In the genomic region with DNA sequence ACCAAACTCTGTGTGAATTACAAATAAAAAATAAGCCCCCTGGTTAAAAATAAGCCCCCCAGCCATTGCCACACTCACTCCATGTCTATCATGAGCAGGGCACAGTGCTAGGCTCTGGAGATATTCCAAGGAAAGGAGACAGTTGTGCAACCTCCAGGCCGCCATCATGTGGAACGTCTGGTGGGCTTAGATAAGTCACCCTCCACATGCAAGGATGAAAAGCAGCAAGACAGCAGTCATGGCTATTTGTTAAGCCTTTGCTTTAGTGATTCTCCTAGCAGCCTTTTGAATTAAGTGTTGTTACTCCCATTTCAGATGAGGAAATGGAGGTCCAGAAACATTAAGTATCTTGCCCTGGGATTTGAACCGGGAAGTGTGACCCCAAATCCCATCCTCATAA, we compare ENCODE assay signal across 2 cellular contexts.
TF ChIP-seq lines count a peak whose summit lies in the region.

No MANE protein-coding gene starts in this region.

TF ChIP-seq in GM23338, 12 proteins besides CTCF, POLR2A, EP300 and RAD21:
- TF ChIP-seq EZH2 (IDR thresholded peaks at IDR 0.05; ENCODE audit: low read depth, unreplicated experiment) (no peak), REST (IDR thresholded peaks at IDR 0.05; ENCODE audit: unreplicated experiment) (no peak), ZNF331 (CRISPR knock-in tag; IDR thresholded peaks at IDR 0.05; ENCODE audit: low read depth) (no peak)

TF ChIP-seq in K562, 482 proteins besides CTCF, POLR2A, EP300 and RAD21 (continues in another document):
- TF ChIP-seq STAG1 (CRISPR knock-in tag; IDR thresholded peaks at IDR 0.05; ENCODE audit: borderline replicate concordance) (no peak), ZBED1 (IDR thresholded peaks at IDR 0.05) (no peak), NCOR1 (IDR thresholded peaks at IDR 0.05) (peak; percentile 67), NR4A1 (CRISPR knock-in tag; IDR thresholded peaks at IDR 0.05) (no peak), NR4A1 (tag; IDR thresholded peaks at IDR 0.05) (no peak), DPF2 (IDR thresholded peaks at IDR 0.05) (peak; percentile 90), ZNF77 (CRISPR knock-in tag; IDR thresholded peaks at IDR 0.05) (no peak), POLR2AphosphoS5 (IDR thresholded peaks at IDR 0.05; ENCODE audit: control insufficient read depth, insufficient read depth, low read depth, low read length) (peak; percentile 57; the same call in 1 of the 2 replicates), ZNF444 (CRISPR knock-in tag; IDR thresholded peaks at IDR 0.05) (no peak), ZNF436 (CRISPR knock-in tag; IDR thresholded peaks at IDR 0.05) (no peak), MEF2A (IDR thresholded peaks at IDR 0.05; ENCODE audit: control insufficient read depth, low read depth, low read length) (no peak), MXI1 (IDR thresholded peaks at IDR 0.05; ENCODE audit: low read depth, low read length) (no peak), ZNF644 (tag; IDR thresholded peaks at IDR 0.05; ENCODE audit: low read depth) (no peak), SLC30A9 (CRISPR knock-in tag; IDR thresholded peaks at IDR 0.05) (no peak), SNRNP70 (optimal IDR thresholded peaks at IDR 0.05; ENCODE audit: low read depth, low read length) (no peak), ZBTB12 (CRISPR knock-in tag; IDR thresholded peaks at IDR 0.05) (no peak), TEAD2 (tag; IDR thresholded peaks at IDR 0.05) (no peak), KAT2B (IDR thresholded peaks at IDR 0.05; ENCODE audit: low read depth, low read length) (no peak), PHF20 (IDR thresholded peaks at IDR 0.05; ENCODE audit: partially characterized antibody) (no peak), DACH1 (IDR thresholded peaks at IDR 0.05; ENCODE audit: partially characterized antibody) (peak; percentile 47), SMARCA4 (IDR thresholded peaks at IDR 0.05) (peak; percentile 77), IFI16 (CRISPR knock-in tag; IDR thresholded peaks at IDR 0.05) (no peak), ETV5 (CRISPR knock-in tag; IDR thresholded peaks at IDR 0.05; ENCODE audit: low read depth) (no peak), ERF (CRISPR knock-in tag; IDR thresholded peaks at IDR 0.05) (no peak), HINFP (tag; conservative IDR thresholded peaks at IDR 0.05; ENCODE audit: low read depth) (no peak), NFATC3 (IDR thresholded peaks at IDR 0.05) (no peak), HCFC1 (IDR thresholded peaks at IDR 0.05; ENCODE audit: low read depth, low read length) (no peak), ZNF24 (IDR thresholded peaks at IDR 0.05) (no peak), CXXC5 (CRISPR knock-in tag; IDR thresholded peaks at IDR 0.05) (peak; percentile 19; the same call in 1 of the 2 replicates), FUS (optimal IDR thresholded peaks at IDR 0.05; ENCODE audit: low read depth, low read length) (no peak), PYGO2 (tag; IDR thresholded peaks at IDR 0.05) (no peak), NCOA6 (IDR thresholded peaks at IDR 0.05) (no peak), CEBPB (tag; IDR thresholded peaks at IDR 0.05) (peak; percentile 96), COPS2 (conservative IDR thresholded peaks at IDR 0.05) (no peak), HMGN3 (IDR thresholded peaks at IDR 0.05; ENCODE audit: borderline replicate concordance, extremely low read depth, insufficient read length, low read depth, low read length) (no peak), ARID1B (IDR thresholded peaks at IDR 0.05) (peak; percentile 90), FOXP1 (CRISPR knock-in tag; IDR thresholded peaks at IDR 0.05) (no peak), RUNX1 (IDR thresholded peaks at IDR 0.05; ENCODE audit: low read depth) (no peak), KDM1A (IDR thresholded peaks at IDR 0.05) (0 out of 4 replicates have a peak, but pooled peaks of 1 of the 2 experiments have one; percentile 13), SMAD1 (IDR thresholded peaks at IDR 0.05; ENCODE audit: low read depth, low read length, partially characterized antibody) (no peak), ZBTB5 (IDR thresholded peaks at IDR 0.05) (no peak)
- TF ChIP-seq, protein P1, sequence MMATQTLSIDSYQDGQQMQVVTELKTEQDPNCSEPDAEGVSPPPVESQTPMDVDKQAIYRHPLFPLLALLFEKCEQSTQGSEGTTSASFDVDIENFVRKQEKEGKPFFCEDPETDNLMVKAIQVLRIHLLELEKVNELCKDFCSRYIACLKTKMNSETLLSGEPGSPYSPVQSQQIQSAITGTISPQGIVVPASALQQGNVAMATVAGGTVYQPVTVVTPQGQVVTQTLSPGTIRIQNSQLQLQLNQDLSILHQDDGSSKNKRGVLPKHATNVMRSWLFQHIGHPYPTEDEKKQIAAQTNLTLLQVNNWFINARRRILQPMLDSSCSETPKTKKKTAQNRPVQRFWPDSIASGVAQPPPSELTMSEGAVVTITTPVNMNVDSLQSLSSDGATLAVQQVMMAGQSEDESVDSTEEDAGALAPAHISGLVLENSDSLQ (IDR thresholded peaks at IDR 0.05): peak; percentile 6; the same call in 1 of the 2 replicates
- TF ChIP-seq, protein P2, sequence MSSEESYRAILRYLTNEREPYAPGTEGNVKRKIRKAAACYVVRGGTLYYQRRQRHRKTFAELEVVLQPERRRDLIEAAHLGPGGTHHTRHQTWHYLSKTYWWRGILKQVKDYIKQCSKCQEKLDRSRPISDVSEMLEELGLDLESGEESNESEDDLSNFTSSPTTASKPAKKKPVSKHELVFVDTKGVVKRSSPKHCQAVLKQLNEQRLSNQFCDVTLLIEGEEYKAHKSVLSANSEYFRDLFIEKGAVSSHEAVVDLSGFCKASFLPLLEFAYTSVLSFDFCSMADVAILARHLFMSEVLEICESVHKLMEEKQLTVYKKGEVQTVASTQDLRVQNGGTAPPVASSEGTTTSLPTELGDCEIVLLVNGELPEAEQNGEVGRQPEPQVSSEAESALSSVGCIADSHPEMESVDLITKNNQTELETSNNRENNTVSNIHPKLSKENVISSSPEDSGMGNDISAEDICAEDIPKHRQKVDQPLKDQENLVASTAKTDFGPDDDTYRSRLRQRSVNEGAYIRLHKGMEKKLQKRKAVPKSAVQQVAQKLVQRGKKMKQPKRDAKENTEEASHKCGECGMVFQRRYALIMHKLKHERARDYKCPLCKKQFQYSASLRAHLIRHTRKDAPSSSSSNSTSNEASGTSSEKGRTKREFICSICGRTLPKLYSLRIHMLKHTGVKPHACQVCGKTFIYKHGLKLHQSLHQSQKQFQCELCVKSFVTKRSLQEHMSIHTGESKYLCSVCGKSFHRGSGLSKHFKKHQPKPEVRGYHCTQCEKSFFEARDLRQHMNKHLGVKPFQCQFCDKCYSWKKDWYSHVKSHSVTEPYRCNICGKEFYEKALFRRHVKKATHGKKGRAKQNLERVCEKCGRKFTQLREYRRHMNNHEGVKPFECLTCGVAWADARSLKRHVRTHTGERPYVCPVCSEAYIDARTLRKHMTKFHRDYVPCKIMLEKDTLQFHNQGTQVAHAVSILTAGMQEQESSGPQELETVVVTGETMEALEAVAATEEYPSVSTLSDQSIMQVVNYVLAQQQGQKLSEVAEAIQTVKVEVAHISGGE (CRISPR knock-in tag; IDR thresholded peaks at IDR 0.05): no peak
- TF ChIP-seq, protein P3, sequence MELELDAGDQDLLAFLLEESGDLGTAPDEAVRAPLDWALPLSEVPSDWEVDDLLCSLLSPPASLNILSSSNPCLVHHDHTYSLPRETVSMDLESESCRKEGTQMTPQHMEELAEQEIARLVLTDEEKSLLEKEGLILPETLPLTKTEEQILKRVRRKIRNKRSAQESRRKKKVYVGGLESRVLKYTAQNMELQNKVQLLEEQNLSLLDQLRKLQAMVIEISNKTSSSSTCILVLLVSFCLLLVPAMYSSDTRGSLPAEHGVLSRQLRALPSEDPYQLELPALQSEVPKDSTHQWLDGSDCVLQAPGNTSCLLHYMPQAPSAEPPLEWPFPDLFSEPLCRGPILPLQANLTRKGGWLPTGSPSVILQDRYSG (tag; conservative IDR thresholded peaks at IDR 0.05; ENCODE audit: low read depth): 0 out of 2 replicates have a peak, but pooled peaks have one; percentile 23
- TF ChIP-seq, protein P4, sequence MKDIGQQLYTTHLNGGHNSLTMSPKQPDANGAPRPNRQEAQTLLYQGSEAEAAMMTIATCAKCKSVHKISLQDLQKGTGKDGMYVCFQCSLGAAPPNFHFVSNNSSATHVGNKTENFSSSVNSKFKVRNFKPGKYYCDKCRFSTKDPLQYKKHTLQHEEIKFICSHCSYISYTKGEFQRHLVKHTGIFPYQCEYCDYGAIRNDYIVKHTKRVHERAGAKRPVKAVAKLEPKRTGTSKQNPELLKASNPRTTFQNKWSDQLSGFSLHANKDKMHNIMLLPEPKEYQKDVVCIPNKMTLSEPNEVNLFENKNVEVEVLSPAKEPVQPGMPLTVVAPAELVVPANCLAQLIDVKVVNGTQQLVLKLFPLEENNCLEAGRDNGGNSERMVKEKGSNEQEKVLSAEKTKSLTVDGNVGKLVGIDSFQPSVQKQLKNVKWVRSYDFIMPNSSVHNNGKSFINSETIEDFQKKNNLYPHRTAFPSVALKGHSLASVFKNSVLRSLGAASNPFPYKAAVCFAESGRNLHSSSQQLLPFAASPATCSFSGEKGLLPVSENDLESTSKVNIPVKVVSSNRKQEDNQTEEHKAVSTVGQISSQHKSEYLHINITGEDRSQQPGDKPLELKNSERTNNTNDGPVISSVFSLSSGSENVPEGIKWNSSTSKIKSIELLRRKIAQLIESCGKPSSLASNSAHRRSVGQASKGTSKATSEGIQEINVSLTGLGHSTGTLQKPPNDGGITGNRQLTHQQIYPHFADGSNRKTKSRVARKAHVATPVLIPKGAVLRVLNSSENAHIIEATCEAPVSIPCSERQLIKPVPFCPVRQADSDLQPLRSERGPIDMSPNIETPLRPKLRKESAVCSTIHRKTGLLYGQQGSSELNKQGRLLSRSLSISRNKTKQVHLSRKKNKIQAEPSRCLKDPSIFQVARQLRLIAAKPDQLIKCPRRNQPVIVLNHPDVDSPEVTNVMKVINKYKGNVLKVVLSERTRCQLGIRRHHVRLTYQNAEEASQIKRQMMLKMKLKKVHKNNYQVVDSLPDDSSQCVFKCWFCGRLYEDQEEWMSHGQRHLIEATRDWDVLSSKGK (CRISPR knock-in tag; IDR thresholded peaks at IDR 0.05): no peak
- TF ChIP-seq, protein P5, sequence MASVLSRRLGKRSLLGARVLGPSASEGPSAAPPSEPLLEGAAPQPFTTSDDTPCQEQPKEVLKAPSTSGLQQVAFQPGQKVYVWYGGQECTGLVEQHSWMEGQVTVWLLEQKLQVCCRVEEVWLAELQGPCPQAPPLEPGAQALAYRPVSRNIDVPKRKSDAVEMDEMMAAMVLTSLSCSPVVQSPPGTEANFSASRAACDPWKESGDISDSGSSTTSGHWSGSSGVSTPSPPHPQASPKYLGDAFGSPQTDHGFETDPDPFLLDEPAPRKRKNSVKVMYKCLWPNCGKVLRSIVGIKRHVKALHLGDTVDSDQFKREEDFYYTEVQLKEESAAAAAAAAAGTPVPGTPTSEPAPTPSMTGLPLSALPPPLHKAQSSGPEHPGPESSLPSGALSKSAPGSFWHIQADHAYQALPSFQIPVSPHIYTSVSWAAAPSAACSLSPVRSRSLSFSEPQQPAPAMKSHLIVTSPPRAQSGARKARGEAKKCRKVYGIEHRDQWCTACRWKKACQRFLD (CRISPR knock-in tag; IDR thresholded peaks at IDR 0.05): no peak
- TF ChIP-seq, protein P6, sequence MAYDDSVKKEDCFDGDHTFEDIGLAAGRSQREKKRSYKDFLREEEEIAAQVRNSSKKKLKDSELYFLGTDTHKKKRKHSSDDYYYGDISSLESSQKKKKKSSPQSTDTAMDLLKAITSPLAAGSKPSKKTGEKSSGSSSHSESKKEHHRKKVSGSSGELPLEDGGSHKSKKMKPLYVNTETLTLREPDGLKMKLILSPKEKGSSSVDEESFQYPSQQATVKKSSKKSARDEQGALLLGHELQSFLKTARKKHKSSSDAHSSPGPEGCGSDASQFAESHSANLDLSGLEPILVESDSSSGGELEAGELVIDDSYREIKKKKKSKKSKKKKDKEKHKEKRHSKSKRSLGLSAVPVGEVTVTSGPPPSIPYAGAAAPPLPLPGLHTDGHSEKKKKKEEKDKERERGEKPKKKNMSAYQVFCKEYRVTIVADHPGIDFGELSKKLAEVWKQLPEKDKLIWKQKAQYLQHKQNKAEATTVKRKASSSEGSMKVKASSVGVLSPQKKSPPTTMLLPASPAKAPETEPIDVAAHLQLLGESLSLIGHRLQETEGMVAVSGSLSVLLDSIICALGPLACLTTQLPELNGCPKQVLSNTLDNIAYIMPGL (CRISPR knock-in tag; IDR thresholded peaks at IDR 0.05): no peak
